In the genomic region with DNA sequence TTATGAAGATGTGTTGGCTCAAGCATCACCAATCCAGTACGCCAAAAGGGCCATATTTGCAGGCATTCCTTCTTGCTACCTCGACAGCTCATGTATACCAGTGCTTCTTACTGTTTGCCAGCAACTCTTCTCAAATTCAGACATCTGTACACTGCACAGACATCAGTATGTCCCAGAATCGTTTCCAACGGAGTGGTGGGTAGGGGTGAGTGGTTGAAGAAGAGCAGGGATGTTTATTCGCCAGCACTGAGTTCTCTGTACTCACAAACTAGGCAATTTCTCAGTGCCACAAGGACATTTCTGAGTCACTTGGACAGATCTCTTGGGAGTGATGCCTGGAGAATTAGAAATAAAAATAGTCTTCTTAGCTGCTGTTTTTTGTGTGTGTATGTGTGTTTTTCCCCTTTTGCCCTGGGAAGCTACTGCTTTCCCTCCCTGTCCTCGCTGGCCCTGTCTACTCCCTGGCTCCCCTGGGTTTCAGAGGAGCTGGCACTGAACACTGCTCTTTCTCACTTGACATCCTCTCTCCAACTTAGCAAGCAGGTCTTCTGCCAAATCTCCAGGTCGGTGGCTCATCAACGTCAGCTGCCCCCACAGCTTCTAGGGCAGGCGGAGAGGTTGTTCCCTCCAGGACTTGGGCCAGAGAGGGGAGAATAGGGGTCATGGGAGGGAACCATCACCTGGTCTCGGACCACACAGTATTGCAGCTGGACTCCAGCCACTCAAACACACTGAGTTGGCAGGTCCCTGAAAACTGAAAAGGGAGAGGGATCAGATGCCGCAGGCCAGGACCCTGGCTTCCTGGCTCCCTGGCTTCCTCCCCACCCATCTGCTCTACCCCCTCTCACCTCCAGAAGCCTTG, we compare ENCODE assay signal across 21 cellular contexts.
A peak's percentile ranks its signal among the peaks of the same experiment; 100 is the strongest.
DNase-seq lines count a peak whose midpoint lies in the region; ATAC-seq and TF ChIP-seq lines count a peak whose summit lies in the region.
"Had no signal": no experiment of that assay in that cellular context is flagged by ENCODE, and none has a peak within 500 bp of the region (broad histone marks: within the 10 kb centered on the region; RNA-seq: fewer than 3 reads in every experiment).

No MANE protein-coding gene starts in this region.

- DNase-seq in G401 (ENCODE audit: low spot score) (peak; percentile 89), coronary artery (ENCODE audit: low spot score) (no peak), inferior parietal cortex (ENCODE audit: extremely low spot score) (peak; percentile 25), sciatic nerve (ENCODE audit: low spot score) (no peak)
- no peak for DNase-seq in activated T-helper 1 cell treated with anti-CD3 and anti-CD28 coated beads, Interleukin-12 subunit alpha, Interleukin-12 subunit beta, Interleukin-2, Interleukin-4 antibody, amounts not matched to agents 30 ng/mL and 10 ng/mL and 1 ng/mL, durations not matched to agents 14 hours and 24 hours and 36 hours (ENCODE audit: low spot score)
- DNase-seq in activated CD8-positive, alpha-beta memory T cell treated with anti-CD3 and anti-CD28 coated beads for 24 hours, result no peak
- DNase-seq: activated CD8-positive, alpha-beta memory T cell treated with anti-CD3 and anti-CD28 coated beads, Interleukin-2, amount 50 U/mL, for 4 hours; activated naive CD4-positive, alpha-beta T cell treated with anti-CD3 and anti-CD28 coated beads, Interleukin-2, amount 10 ng/mL, durations not matched to agents 7 days and 5 days; DMS53; endodermal cell; foreskin keratinocyte; HCEC 1CT; natural killer cell; NCI-H187 treated with DMSO at 0.1 percent for 48 hours; NCI-H524; right lobe of liver; stimulated activated CD4-positive, alpha-beta T cell treated with anti-CD3 and anti-CD28 coated beads, Interleukin-2, amount 100 ng/mL, for 24 hours had no signal

- peaks cover 26% of the 10 kb centered on the region for H3K27me3 Mint-ChIP-seq in activated T-helper 1 cell treated with anti-CD3 and anti-CD28 coated beads, Interleukin-12 subunit alpha, Interleukin-12 subunit beta, Interleukin-2, Interleukin-4 antibody, amounts not matched to agents 30 ng/mL and 10 ng/mL and 1 ng/mL, durations not matched to agents 14 hours and 24 hours and 36 hours (ENCODE audit: insufficient read depth)

- H3K4me3 ChIP-seq in coronary artery, result peak overlapping the region; percentile 10
- H3K4me3 ChIP-seq: A549, right lobe of liver had no signal

- TF ChIP-seq CTCF in coronary artery (IDR thresholded peaks at IDR 0.05), result no peak

- no peak overlapping the region for H3K27ac Mint-ChIP-seq in activated T-helper 1 cell treated with anti-CD3 and anti-CD28 coated beads, Interleukin-12 subunit alpha, Interleukin-12 subunit beta, Interleukin-2, Interleukin-4 antibody, amounts not matched to agents 30 ng/mL and 10 ng/mL and 1 ng/mL, durations not matched to agents 14 hours and 24 hours and 36 hours
- H3K27ac Mint-ChIP-seq: activated naive CD4-positive, alpha-beta T cell treated with anti-CD3 and anti-CD28 coated beads, Interleukin-2, amount 10 ng/mL, durations not matched to agents 7 days and 5 days; natural killer cell had no signal

- H3K4me3 Mint-ChIP-seq in activated T-helper 1 cell treated with anti-CD3 and anti-CD28 coated beads, Interleukin-12 subunit alpha, Interleukin-12 subunit beta, Interleukin-2, Interleukin-4 antibody, amounts not matched to agents 30 ng/mL and 10 ng/mL and 1 ng/mL, durations not matched to agents 14 hours and 24 hours and 36 hours, result no peak overlapping the region
- H3K4me3 Mint-ChIP-seq: activated naive CD4-positive, alpha-beta T cell treated with anti-CD3 and anti-CD28 coated beads, Interleukin-2, amount 10 ng/mL, durations not matched to agents 7 days and 5 days; endodermal cell; natural killer cell had no signal

- no peaks in the 10 kb centered on the region for H3K36me3 Mint-ChIP-seq in activated T-helper 1 cell treated with anti-CD3 and anti-CD28 coated beads, Interleukin-12 subunit alpha, Interleukin-12 subunit beta, Interleukin-2, Interleukin-4 antibody, amounts not matched to agents 30 ng/mL and 10 ng/mL and 1 ng/mL, durations not matched to agents 14 hours and 24 hours and 36 hours (ENCODE audit: low read depth)
- H3K36me3 Mint-ChIP-seq: activated naive CD4-positive, alpha-beta T cell treated with anti-CD3 and anti-CD28 coated beads, Interleukin-2, amount 10 ng/mL, durations not matched to agents 7 days and 5 days; natural killer cell had no signal

- H3K27ac ChIP-seq in coronary artery, result peak overlapping the region; percentile 70 to 80
- H3K27ac ChIP-seq: A549, C4-2B, foreskin keratinocyte, right lobe of liver had no signal

- intact Hi-C loops in sciatic nerve (cut with DNase I), result no loop called here
- intact Hi-C loops in activated T-helper 1 cell treated with anti-CD3 and anti-CD28 coated beads, Interleukin-12 subunit alpha, Interleukin-12 subunit beta, Interleukin-2, Interleukin-4 antibody, amounts not matched to agents 30 ng/mL and 10 ng/mL and 1 ng/mL, durations not matched to agents 14 hours and 24 hours and 36 hours (cut with micrococcal nuclease), result no loop called here

- in situ Hi-C loops in G401 (cut with HindIII; ENCODE audit: low sequenced_read_pairs), result no loop called here

- ATAC-seq in sciatic nerve (peak; percentile 79), GM21717 (IDR thresholded peaks at IDR 0.05; ENCODE audit: unreplicated experiment) (no peak), HG02885 (IDR thresholded peaks at IDR 0.05; ENCODE audit: poor library complexity, unreplicated experiment) (no peak)
- ATAC-seq: A549, foreskin keratinocyte, natural killer cell, right lobe of liver had no signal

- no peaks in the 10 kb centered on the region for H3K4me1 Mint-ChIP-seq in activated T-helper 1 cell treated with anti-CD3 and anti-CD28 coated beads, Interleukin-12 subunit alpha, Interleukin-12 subunit beta, Interleukin-2, Interleukin-4 antibody, amounts not matched to agents 30 ng/mL and 10 ng/mL and 1 ng/mL, durations not matched to agents 14 hours and 24 hours and 36 hours (ENCODE audit: low read depth)
- H3K4me1 Mint-ChIP-seq: activated naive CD4-positive, alpha-beta T cell treated with anti-CD3 and anti-CD28 coated beads, Interleukin-2, amount 10 ng/mL, durations not matched to agents 7 days and 5 days; natural killer cell had no signal

- H3K9me3 Mint-ChIP-seq in activated T-helper 1 cell treated with anti-CD3 and anti-CD28 coated beads, Interleukin-12 subunit alpha, Interleukin-12 subunit beta, Interleukin-2, Interleukin-4 antibody, amounts not matched to agents 30 ng/mL and 10 ng/mL and 1 ng/mL, durations not matched to agents 14 hours and 24 hours and 36 hours, result no peaks in the 10 kb centered on the region
- H3K9me3 Mint-ChIP-seq: activated naive CD4-positive, alpha-beta T cell treated with anti-CD3 and anti-CD28 coated beads, Interleukin-2, amount 10 ng/mL, durations not matched to agents 7 days and 5 days; endodermal cell; natural killer cell had no signal

Comparison
In these comparisons a context has a peak if more than half of its experiments do, and no peak if none do; other contexts are left out.
1. DNase-seq: peak in G401 (single experiment) and inferior parietal cortex (single experiment); none in coronary artery (single experiment), sciatic nerve (single experiment), activated T-helper 1 cell treated with anti-CD3 and anti-CD28 coated beads, Interleukin-12 subunit alpha, Interleukin-12 subunit beta, Interleukin-2, Interleukin-4 antibody, amounts not matched to agents 30 ng/mL and 10 ng/mL and 1 ng/mL, durations not matched to agents 14 hours and 24 hours and 36 hours (single experiment) and activated CD8-positive, alpha-beta memory T cell treated with anti-CD3 and anti-CD28 coated beads for 24 hours (single experiment).